In genomic region chr9:135479469-135480052, GRCh38 we compare ENCODE assay signal across 8 cellular contexts. TPM values are rescaled to one million over a fixed set of nuclear protein-coding genes. Genes with fewer than 3 reads are reported as not detected.
DNase-seq lines count a peak whose midpoint lies in the region; ATAC-seq and TF ChIP-seq lines count a peak whose summit lies in the region.

A gene with protein sequence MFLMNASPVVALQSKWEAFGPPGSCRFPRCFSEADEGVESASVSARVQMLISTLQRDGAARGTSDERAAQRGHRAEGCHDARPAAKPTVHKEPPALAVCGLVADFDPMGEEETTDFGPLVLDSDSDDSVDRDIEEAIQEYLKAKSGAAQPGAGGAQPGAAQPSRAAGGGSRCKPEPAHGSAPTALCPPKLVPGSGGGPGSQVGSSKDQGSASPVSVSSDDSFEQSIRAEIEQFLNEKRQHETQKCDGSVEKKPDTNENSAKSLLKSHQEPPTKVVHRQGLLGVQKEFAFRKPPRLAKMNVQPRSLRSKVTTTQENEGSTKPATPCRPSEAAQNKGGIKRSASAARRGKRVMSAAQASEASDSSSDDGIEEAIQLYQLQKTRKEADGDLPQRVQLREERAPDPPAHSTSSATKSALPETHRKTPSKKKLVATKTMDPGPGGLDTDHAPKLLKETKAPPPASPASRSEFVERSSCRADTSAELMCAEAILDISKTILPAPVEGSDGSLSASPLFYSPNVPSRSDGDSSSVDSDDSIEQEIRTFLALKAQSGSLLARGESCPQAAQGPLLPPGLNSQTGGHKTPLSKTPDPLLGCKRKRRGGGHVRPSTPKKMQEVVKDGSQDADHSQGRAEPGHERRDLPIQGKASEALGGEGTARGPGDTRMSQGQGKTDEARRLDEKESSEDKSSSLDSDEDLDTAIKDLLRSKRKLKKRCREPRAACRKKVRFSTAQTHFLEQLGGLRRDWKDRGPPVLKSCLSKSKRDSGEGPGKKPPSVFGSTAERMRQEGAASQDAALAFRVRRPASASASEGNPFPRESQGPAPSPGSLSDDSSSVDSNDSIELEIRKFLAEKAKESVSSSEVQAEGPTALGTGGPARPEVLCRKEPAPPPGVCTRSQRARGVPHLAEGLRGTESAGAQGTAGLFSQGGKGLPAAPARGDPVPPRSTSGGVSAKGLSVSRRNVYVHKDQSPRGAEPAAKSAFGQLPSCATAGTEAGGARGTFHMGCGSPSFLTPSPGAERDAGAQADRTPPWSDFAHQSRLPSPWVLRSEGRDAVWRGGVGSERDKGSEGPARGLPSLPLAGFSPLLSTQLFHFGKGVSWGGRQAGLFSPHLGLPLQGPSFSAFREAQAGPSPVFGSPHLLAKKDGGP (N-terminal part only) (plus strand): TSS chr9:135479782. CDS start chr9:135484511, 4,729 bp downstream.

- H3K4me3 Mint-ChIP-seq in activated CD8-positive, alpha-beta memory T cell treated with anti-CD3 and anti-CD28 coated beads, Interleukin-2, amount 10 ng/mL, durations not matched to agents 7 days and 5 days: peak within 1 kb of the TSS; percentile 33

- no peak within 1 kb of the TSS for H3K27ac Mint-ChIP-seq in activated CD8-positive, alpha-beta memory T cell treated with anti-CD3 and anti-CD28 coated beads, Interleukin-2, amount 10 ng/mL, durations not matched to agents 7 days and 5 days

- peaks cover 6% of the 10 kb centered on the region for H3K4me1 Mint-ChIP-seq in activated CD8-positive, alpha-beta memory T cell treated with anti-CD3 and anti-CD28 coated beads, Interleukin-2, amount 10 ng/mL, durations not matched to agents 7 days and 5 days

- H3K27ac ChIP-seq in WERI-Rb-1: peak within 1 kb of the TSS; percentile 63

- CTCF ChIA-PET in activated CD8-positive, alpha-beta memory T cell treated with anti-CD3 and anti-CD28 coated beads, Interleukin-2, amount 10 ng/mL, durations not matched to agents 7 days and 5 days (lab: Charles Lee): interaction anchor here (0.5 to 0.9 kb wide), 2 partner anchors 21 to 59 kb away, joined by 3 read pairs; partner anchors contain the start of gene MRPS2

- H3K9me3 Mint-ChIP-seq in activated CD8-positive, alpha-beta memory T cell treated with anti-CD3 and anti-CD28 coated beads, Interleukin-2, amount 10 ng/mL, durations not matched to agents 7 days and 5 days (ENCODE audit: low read depth): no peaks in the 10 kb centered on the region

- H3K4me3 ChIP-seq in WERI-Rb-1 (ENCODE audit: low read depth, low read length): peak within 1 kb of the TSS; percentile 70

- ATAC-seq in activated CD8-positive, alpha-beta memory T cell treated with anti-CD3 and anti-CD28 coated beads, Interleukin-2, amount 10 ng/mL, durations not matched to agents 7 days and 5 days: peak; percentile 17
- ATAC-seq in omental fat pad (ENCODE audit: low FRiP score): peak; percentile 35
- ATAC-seq in GM19351 (IDR thresholded peaks at IDR 0.05; ENCODE audit: unreplicated experiment): no peak
- ATAC-seq in GM21619 (IDR thresholded peaks at IDR 0.05; ENCODE audit: unreplicated experiment): no peak

- no peaks in the 10 kb centered on the region for H3K9me3 ChIP-seq in WERI-Rb-1 (ENCODE audit: severe bottlenecking)

- peaks cover 19% of the 10 kb centered on the region for H3K36me3 ChIP-seq in WERI-Rb-1

- no peaks in the 10 kb centered on the region for H3K27me3 ChIP-seq in WERI-Rb-1 (ENCODE audit: insufficient read depth, low read depth, severe bottlenecking)

- peaks cover 51% of the 10 kb centered on the region for H3K27me3 Mint-ChIP-seq in activated CD8-positive, alpha-beta memory T cell treated with anti-CD3 and anti-CD28 coated beads, Interleukin-2, amount 10 ng/mL, durations not matched to agents 7 days and 5 days

- no peaks in the 10 kb centered on the region for H3K36me3 Mint-ChIP-seq in activated CD8-positive, alpha-beta memory T cell treated with anti-CD3 and anti-CD28 coated beads, Interleukin-2, amount 10 ng/mL, durations not matched to agents 7 days and 5 days

- TF ChIP-seq CTCF in WERI-Rb-1 (IDR thresholded peaks at IDR 0.05; ENCODE audit: low read depth, low read length): no peak
- TF ChIP-seq CTCF in omental fat pad (IDR thresholded peaks at IDR 0.05): no peak

- DNase-seq in activated CD8-positive, alpha-beta memory T cell treated with anti-CD3 and anti-CD28 coated beads, Interleukin-2, amount 10 ng/mL, durations not matched to agents 7 days and 5 days: no peak
- DNase-seq in activated CD8-positive, alpha-beta memory T cell treated with anti-CD3 and anti-CD28 coated beads for 24 hours: no peak
- DNase-seq in WERI-Rb-1 (peak; percentile 46), glomerular visceral epithelial cell (ENCODE audit: extremely low spot score) (peak; percentile 46), omental fat pad (ENCODE audit: low spot score) (no peak)
- DNase-seq in stimulated activated naive CD4-positive, alpha-beta T cell treated with Interleukin-2 at 50 U/mL for 16 hours (lab: John Stamatoyannopoulos, UW): no peak

RNA-seq across cellular contexts. Expression of the gene that starts here (rescaled TPM):
- total RNA-seq in activated CD8-positive, alpha-beta memory T cell treated with anti-CD3 and anti-CD28 coated beads, Interleukin-2, amount 10 ng/mL, durations not matched to agents 7 days and 5 days: under 1 TPM; 0.18 to 0.28 TPM
- 10 to 100 TPM in 3 of 4 donors, 1 to 10 TPM in 1; 7.3 to 11.3 (median 10.9) TPM for total RNA-seq in omental fat pad

Comparison
In these comparisons a context has a peak if more than half of its experiments do, and no peak if none do; other contexts are left out.
1. RNA of the gene that starts here (total RNA-seq): 7.3 to 11.3 TPM in omental fat pad; 0.18 to 0.28 TPM in activated CD8-positive, alpha-beta memory T cell treated with anti-CD3 and anti-CD28 coated beads, Interleukin-2, amount 10 ng/mL, durations not matched to agents 7 days and 5 days; every median in the first group is over 4 times any median in the second.
2. Peak in ATAC-seq in activated CD8-positive, alpha-beta memory T cell treated with anti-CD3 and anti-CD28 coated beads, Interleukin-2, amount 10 ng/mL, durations not matched to agents 7 days and 5 days; RNA of the gene not detected or under 1 TPM.
3. DNase-seq: peak in WERI-Rb-1 (single experiment) and glomerular visceral epithelial cell (single experiment); none in activated CD8-positive, alpha-beta memory T cell treated with anti-CD3 and anti-CD28 coated beads, Interleukin-2, amount 10 ng/mL, durations not matched to agents 7 days and 5 days (single experiment), activated CD8-positive, alpha-beta memory T cell treated with anti-CD3 and anti-CD28 coated beads for 24 hours (single experiment), omental fat pad (single experiment) and stimulated activated naive CD4-positive, alpha-beta T cell treated with Interleukin-2 at 50 U/mL for 16 hours (single experiment).